ENCODE assay signal across 14 cellular contexts in genomic region chr2:143939976-143940375, GRCh38.
DNase-seq lines count a peak whose midpoint lies in the region; ATAC-seq and TF ChIP-seq lines count a peak whose summit lies in the region.
"Had no signal": no experiment of that assay in that cellular context is flagged by ENCODE, and none has a peak within 500 bp of the region (broad histone marks: within the 10 kb centered on the region; RNA-seq: fewer than 3 reads in every experiment).

No MANE protein-coding gene starts in this region.

- H3K36me3 ChIP-seq in GM23338 (ENCODE audit: insufficient read depth) (no peaks in the 10 kb centered on the region), suprapubic skin (no peaks in the 10 kb centered on the region)
- H3K36me3 ChIP-seq: WERI-Rb-1 had no signal

- H3K27ac ChIP-seq in GM23338 (ENCODE audit: low read depth) = no peak overlapping the region
- peak overlapping the region; percentile 90 for H3K27ac ChIP-seq in suprapubic skin
- H3K27ac ChIP-seq: BLaER1 treated with 17β-estradiol and CSF1 and Interleukin-3, amounts not matched to agents 10 nM and 100 nM; WERI-Rb-1 had no signal

- H3F3A ChIP-seq in GM23338 (replicated peaks; ENCODE audit: low read depth) = no peaks in the 10 kb centered on the region

- no peak overlapping the region for H3K27ac Mint-ChIP-seq in GM23338

- H3K4me3 Mint-ChIP-seq in GM23338 = no peak overlapping the region

- H3K4me2 ChIP-seq in GM23338 = no peak overlapping the region
- H3K4me2 ChIP-seq: BLaER1 treated with 17β-estradiol and CSF1 and Interleukin-3, amounts not matched to agents 10 nM and 100 nM had no signal

- ATAC-seq in GM23338 (no peak), HG02571 (IDR thresholded peaks at IDR 0.05; ENCODE audit: unreplicated experiment) (no peak)

- peak; percentile 10 for DNase-seq in GM23338 (ENCODE audit: low spot score)
- DNase-seq in astrocyte of the spinal cord (ENCODE audit: low read depth, low spot score) = peak; percentile 66
- peak; percentile 21 for DNase-seq in left kidney (ENCODE audit: low read depth, low spot score)
- no peak for DNase-seq in suprapubic skin (ENCODE audit: low spot score in 2 of 2)
- no peak for DNase-seq in Kasumi-1 (lab: John Stamatoyannopoulos, UW)
- DNase-seq in midbrain (lab: John Stamatoyannopoulos, UW) = no peak
- DNase-seq in activated gamma-delta T cell (lab: John Stamatoyannopoulos, UW) = no peak
- DNase-seq: activated CD8-positive, alpha-beta memory T cell treated with anti-CD3 and anti-CD28 coated beads, Interleukin-2, amount 50 U/mL, for 4 hours; dorsolateral prefrontal cortex; NCI-H2107; stimulated activated CD4-positive, alpha-beta T cell treated with anti-CD3 and anti-CD28 coated beads, Interleukin-15, amount 100 ng/mL, for 24 hours; WERI-Rb-1 had no signal

- H3K4me3 ChIP-seq in GM23338 (no peak overlapping the region), astrocyte of the spinal cord (ENCODE audit: low read depth, low read length) (no peak overlapping the region), suprapubic skin (peak overlapping the region; percentile 1)
- H3K4me3 ChIP-seq: BLaER1 treated with 17β-estradiol and CSF1 and Interleukin-3, amounts not matched to agents 10 nM and 100 nM; dorsolateral prefrontal cortex had no signal

- no peak for TF ChIP-seq CTCF in GM23338 (conservative IDR thresholded peaks at IDR 0.05; ENCODE audit: low read depth in 2 of 2)
- TF ChIP-seq CTCF in astrocyte of the spinal cord (IDR thresholded peaks at IDR 0.05; ENCODE audit: low read depth, low read length) = no peak
- no peak for TF ChIP-seq CTCF in suprapubic skin (IDR thresholded peaks at IDR 0.05)

- H3K9me3 Mint-ChIP-seq in GM23338 = no peaks in the 10 kb centered on the region

- H3K9me2 ChIP-seq in GM23338 (ENCODE audit: insufficient read depth) = no peaks in the 10 kb centered on the region

- H3K9me3 ChIP-seq in suprapubic skin = no peaks in the 10 kb centered on the region

- no peak overlapping the region for H2AFZ ChIP-seq in GM23338

- H3K27me3 ChIP-seq in GM23338 (ENCODE audit: insufficient read depth) (peaks cover 52% of the 10 kb centered on the region), suprapubic skin (peaks cover 13% of the 10 kb centered on the region)
- H3K27me3 ChIP-seq: dorsolateral prefrontal cortex had no signal

- no peak for TF ChIP-seq POLR2A in suprapubic skin (IDR thresholded peaks at IDR 0.05)

- H3K4me1 ChIP-seq in GM23338 (ENCODE audit: insufficient read depth) = peaks cover 31% of the 10 kb centered on the region
- peaks cover 21% of the 10 kb centered on the region for H3K4me1 ChIP-seq in suprapubic skin

- peaks cover 27% of the 10 kb centered on the region for H3K27me3 Mint-ChIP-seq in GM23338 (ENCODE audit: insufficient read depth, low read depth, poor library complexity)

- TF ChIP-seq EP300 in suprapubic skin (IDR thresholded peaks at IDR 0.05) = no peak

- H3K4me1 Mint-ChIP-seq in GM23338 = peaks cover 40% of the 10 kb centered on the region

- in situ Hi-C loops in astrocyte of the spinal cord (cut with HindIII; ENCODE audit: low sequenced_read_pairs) = no loop called here

- H4K20me1 ChIP-seq in GM23338 (replicated peaks; ENCODE audit: insufficient read depth) = no peaks in the 10 kb centered on the region

- 31% methylated on average over 5 of the region's 5 CpGs for WGBS in suprapubic skin

- no peaks in the 10 kb centered on the region for H3K36me3 Mint-ChIP-seq in GM23338 (ENCODE audit: low read depth)

- no peaks in the 10 kb centered on the region for H3K79me2 ChIP-seq in GM23338 (replicated peaks; ENCODE audit: insufficient read depth)

TF ChIP-seq in GM23338, 12 proteins besides CTCF, POLR2A, EP300 and RAD21 (continues in another document):
- no peak for TF ChIP-seq REST (IDR thresholded peaks at IDR 0.05; ENCODE audit: unreplicated experiment)
- TF ChIP-seq ZNF462 (CRISPR knock-in tag; IDR thresholded peaks at IDR 0.05) = no peak
- TF ChIP-seq ZNF114 (CRISPR knock-in tag; IDR thresholded peaks at IDR 0.05) = no peak
- TF ChIP-seq CREB1 (CRISPR knock-in tag; IDR thresholded peaks at IDR 0.05; ENCODE audit: low read depth) = no peak
- TF ChIP-seq EZH2 (IDR thresholded peaks at IDR 0.05; ENCODE audit: low read depth, unreplicated experiment) = no peak
- no peak for TF ChIP-seq EZH2phosphoT487 (IDR thresholded peaks at IDR 0.05; ENCODE audit: unreplicated experiment)

Comparison
In these comparisons a context has a peak if more than half of its experiments do, and no peak if none do; other contexts are left out.
1. DNase-seq: peak in GM23338 (single experiment), astrocyte of the spinal cord (single experiment) and left kidney (single experiment); none in suprapubic skin (0 of 2), Kasumi-1 (0 of 2), midbrain (single experiment) and activated gamma-delta T cell (single experiment).